Comparison of ENCODE assay signal across 8 cellular contexts in the genomic region with DNA sequence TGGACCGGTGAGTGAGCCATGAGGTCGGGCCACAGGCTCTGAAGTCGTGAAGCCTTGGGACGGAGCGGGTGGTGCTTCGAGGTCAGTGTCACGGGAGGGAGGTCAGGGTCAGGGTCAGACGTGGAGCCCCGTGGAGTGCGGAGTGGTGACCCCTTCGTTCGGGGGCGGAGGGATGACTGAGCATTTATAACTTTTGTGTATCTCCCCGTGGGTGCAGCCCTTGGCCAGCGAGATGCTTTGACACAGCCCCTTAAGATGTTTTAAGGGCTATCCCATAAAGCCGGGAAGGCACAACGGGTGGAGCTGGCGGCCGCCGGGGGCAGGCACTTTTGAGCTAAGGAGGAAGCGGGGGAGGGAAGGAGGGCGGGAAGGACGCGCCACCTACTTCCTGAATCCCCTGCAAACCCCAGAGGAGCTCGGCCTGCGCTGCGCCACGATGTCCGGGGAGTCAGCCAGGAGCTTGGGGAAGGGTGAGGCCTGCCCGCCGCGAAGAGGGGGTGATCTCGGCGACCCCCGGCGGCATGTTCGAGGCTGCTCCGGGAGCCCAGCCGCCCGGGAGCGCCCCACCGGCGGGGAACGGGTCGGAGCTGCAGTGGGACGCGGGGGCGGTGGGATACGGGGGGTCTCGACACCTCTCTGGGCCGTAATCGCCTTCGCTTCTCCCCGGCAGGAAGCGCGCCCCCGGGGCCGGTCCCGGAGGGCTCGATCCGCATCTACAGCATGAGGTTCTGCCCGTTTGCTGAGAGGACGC. TPM values are rescaled to one million over a fixed set of nuclear protein-coding genes. Genes with fewer than 3 reads are reported as not detected.
DNase-seq lines count a peak whose midpoint lies in the region; ATAC-seq, FAIRE-seq and TF ChIP-seq lines count a peak whose summit lies in the region.

Gene GSTO1, plus strand, starts transcription at position 400 of the 751 bp plus-strand sequence. Its CDS starts 37 bp downstream, at position 437.

- WGBS in mesendoderm (ENCODE audit: extremely low coverage, insufficient coverage, low lambda C conversion rate), result no CpG with 5 or more reads among the region's 63 CpGs

- TF ChIP-seq CTCF in endothelial cell of umbilical vein (IDR thresholded peaks at IDR 0.05; ENCODE audit: extremely low read depth in 1 of 2, insufficient read depth in 1 of 2, low read depth in 1 of 2, low read length in 2 of 2), result no peak

- peak within 1 kb of the TSS; percentile 74 for H3K23ac ChIP-seq in mesendoderm (ENCODE audit: low read length)

- H3K4me3 ChIP-seq in endothelial cell of umbilical vein (replicated peaks in 1 of 3; ENCODE audit: insufficient read depth in 1 of 3, low read depth in 1 of 3, low read length in 3 of 3) (peak within 1 kb of the TSS; percentile 65 to 99 (median 82)), mesendoderm (ENCODE audit: low read length) (peak within 1 kb of the TSS; percentile 85)

- H3K9me3 ChIP-seq in endothelial cell of umbilical vein (replicated peaks; ENCODE audit: control insufficient read depth, insufficient read depth, low read length), result no peaks in the 10 kb centered on the region

- peak within 1 kb of the TSS; percentile 98 for H2BK5ac ChIP-seq in mesendoderm (ENCODE audit: low read length)

- peak within 1 kb of the TSS; percentile 98 for H3K4ac ChIP-seq in mesendoderm (ENCODE audit: low read depth, low read length)

- peak; percentile 83 for TF ChIP-seq POLR2A in endothelial cell of umbilical vein (IDR thresholded peaks at IDR 0.05; ENCODE audit: low read depth, low read length)

- peak within 1 kb of the TSS; percentile 98 for H4K8ac ChIP-seq in mesendoderm (ENCODE audit: low read depth, low read length)

- H3K56ac ChIP-seq in mesendoderm (ENCODE audit: low read length), result peak within 1 kb of the TSS; percentile 94

- no peaks in the 10 kb centered on the region for H4K20me1 ChIP-seq in endothelial cell of umbilical vein (replicated peaks; ENCODE audit: control insufficient read depth, extremely low read depth, insufficient read depth, low read length)

- peaks cover 44% of the 10 kb centered on the region for H3K4me1 ChIP-seq in endothelial cell of umbilical vein (ENCODE audit: control insufficient read depth, extremely low read depth, insufficient read depth, low read length)
- H3K4me1 ChIP-seq in mesendoderm (ENCODE audit: control insufficient read depth, low read depth, low read length), result peaks cover 13% of the 10 kb centered on the region

- H3K27ac ChIP-seq in endothelial cell of umbilical vein (ENCODE audit: insufficient read depth, low read depth, low read length) (peak within 1 kb of the TSS; percentile 99), mesendoderm (ENCODE audit: low read depth, low read length) (peak within 1 kb of the TSS; percentile 89)

- intact Hi-C loops in endothelial cell of umbilical vein (cut with micrococcal nuclease), result loop anchor here (2.0 to 5.0 kb wide), 3 partner anchors 210 to 367 kb away; no protein-coding TSS in a partner anchor

- H3K18ac ChIP-seq in mesendoderm (ENCODE audit: low read length), result peak within 1 kb of the TSS; percentile 95

- BruUV-seq in endothelial cell of umbilical vein (replicated peaks; lab: Mats Ljungman, UMichigan), result no TSS peak

- H3K9me1 ChIP-seq in endothelial cell of umbilical vein (replicated peaks; ENCODE audit: control insufficient read depth, extremely low read depth, insufficient read depth, low read length), result no peaks in the 10 kb centered on the region

- peak within 1 kb of the TSS; percentile 98 for H3K9ac ChIP-seq in endothelial cell of umbilical vein (replicated peaks; ENCODE audit: extremely low read depth, insufficient read depth, low read length)
- H3K9ac ChIP-seq in mesendoderm (ENCODE audit: low read length), result peak within 1 kb of the TSS; percentile 95

- FAIRE-seq in endothelial cell of umbilical vein (lab: Jason Lieb, UNC), result peak; percentile 77

- DNase-seq in 8988T, result peak; percentile 60
- peak; percentile 75 for DNase-seq in NOMO-1 treated with DMSO at 0.1 percent for 48 hours (lab: John Stamatoyannopoulos, UW; ENCODE audit: unreplicated experiment)
- peak; percentile 30 for DNase-seq in activated T-cell treated with anti-CD3 and anti-CD28 coated beads for 1 hour (ENCODE audit: low read depth)
- peak; percentile 64 for DNase-seq in endothelial cell of umbilical vein (ENCODE audit: low read depth, low spot score)
- DNase-seq in mesendoderm, result peak; percentile 86
- DNase-seq in stimulated activated naive CD4-positive, alpha-beta T cell treated with Interleukin-2 at 50 U/mL for 16 hours (lab: John Stamatoyannopoulos, UW), result peak; percentile 27

- POLR2A ChIA-PET in endothelial cell of umbilical vein (lab: Charles Lee), result no interaction called here

- ATAC-seq in GM18511 (IDR thresholded peaks at IDR 0.05; ENCODE audit: unreplicated experiment) (peak; percentile 84), HG02981 (IDR thresholded peaks at IDR 0.05; ENCODE audit: unreplicated experiment) (peak; percentile 71)

- CTCF ChIA-PET in endothelial cell of umbilical vein (lab: Charles Lee), result interaction anchor here (1.0 to 3.2 kb wide), 9 partner anchors 10 to 367 kb away, joined by 3 to 28 read pairs (median 4); partner anchors contain the start of genes GSTO2 and SFR1

- H3K79me1 ChIP-seq in mesendoderm (ENCODE audit: low read length), result peaks cover 7% of the 10 kb centered on the region

- peak within 1 kb of the TSS; percentile 94 for H2BK15ac ChIP-seq in mesendoderm (replicated peaks; ENCODE audit: low read depth)

- no peak within 1 kb of the TSS for H4K5ac ChIP-seq in mesendoderm (ENCODE audit: low read length)

- H3K4me2 ChIP-seq in endothelial cell of umbilical vein (ENCODE audit: insufficient read depth, low read length), result peak within 1 kb of the TSS; percentile 99
- H3K4me2 ChIP-seq in mesendoderm (ENCODE audit: low read length), result peak within 1 kb of the TSS; percentile 89

- H3K27me3 ChIP-seq in endothelial cell of umbilical vein (ENCODE audit: control insufficient read depth in 2 of 2, insufficient read depth in 2 of 2, low read length in 2 of 2), result peaks cover 2% of the 10 kb centered on the region in 2 experiments
- no peaks in the 10 kb centered on the region for H3K27me3 ChIP-seq in mesendoderm (ENCODE audit: insufficient read depth, low read length, poor library complexity)

- H2AK5ac ChIP-seq in mesendoderm (ENCODE audit: low read length), result peak within 1 kb of the TSS; percentile 31

- dilution Hi-C loops in endothelial cell of umbilical vein (cut with MboI; ENCODE audit: extremely low pct_ligation_motif_present, low sequenced_read_pairs), result no loop called here

- peak within 1 kb of the TSS; percentile 83 for H2BK120ac ChIP-seq in mesendoderm (ENCODE audit: low read depth, low read length)

- peak within 1 kb of the TSS; percentile 86 for H2AFZ ChIP-seq in endothelial cell of umbilical vein (ENCODE audit: low read depth, low read length)

- H3K36me3 ChIP-seq in endothelial cell of umbilical vein (ENCODE audit: control insufficient read depth in 2 of 2, extremely low read depth in 1 of 2, insufficient read depth in 2 of 2, low read length in 2 of 2), result peaks cover 6% of the 10 kb centered on the region in 2 experiments
- peaks cover 5% of the 10 kb centered on the region for H3K36me3 ChIP-seq in mesendoderm (ENCODE audit: control insufficient read depth, insufficient read depth, low read length)

- peaks cover 51% of the 10 kb centered on the region for H3K79me2 ChIP-seq in endothelial cell of umbilical vein (ENCODE audit: control insufficient read depth, insufficient read depth, low read length)
- peaks cover 32% of the 10 kb centered on the region for H3K79me2 ChIP-seq in mesendoderm (ENCODE audit: control insufficient read depth, insufficient read depth, low read length)

TF ChIP-seq in endothelial cell of umbilical vein, 7 proteins besides CTCF, POLR2A, EP300 and RAD21:
- TF ChIP-seq, protein P1, sequence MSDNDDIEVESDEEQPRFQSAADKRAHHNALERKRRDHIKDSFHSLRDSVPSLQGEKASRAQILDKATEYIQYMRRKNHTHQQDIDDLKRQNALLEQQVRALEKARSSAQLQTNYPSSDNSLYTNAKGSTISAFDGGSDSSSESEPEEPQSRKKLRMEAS (IDR thresholded peaks at IDR 0.05; ENCODE audit: insufficient read depth, insufficient read length), result no peak
- peak; percentile 85 for TF ChIP-seq POLR2AphosphoS5 (IDR thresholded peaks at IDR 0.05; ENCODE audit: insufficient read depth, low read depth, low read length)

RNA-seq across cellular contexts. Expression of gene GSTO1, which starts in this region (rescaled TPM):
- total RNA-seq in endothelial cell of umbilical vein, result 195 and 211 TPM in 2 replicates
- polyA plus RNA-seq in endothelial cell of umbilical vein, result 85.6 and 124 TPM in 2 replicates
- 156 and 164 TPM in 2 replicates for polyA plus RNA-seq in endothelial cell of umbilical vein (2011; cell fraction: cytosol; rRNA removed)
- 64.9 and 85.2 TPM in 2 replicates for polyA plus RNA-seq in endothelial cell of umbilical vein (2011; cell fraction: nucleus; rRNA removed)
- polyA plus RNA-seq in endothelial cell of umbilical vein (2012), result 290 and 303 TPM in 2 replicates
- 33.9 and 46.7 TPM in 2 replicates for polyA minus RNA-seq in endothelial cell of umbilical vein
- polyA minus RNA-seq in endothelial cell of umbilical vein (2011; cell fraction: cytosol; rRNA and poly(A)+ RNA removed), result 55.1 TPM
- 25.7 and 36.3 TPM in 2 replicates for polyA minus RNA-seq in endothelial cell of umbilical vein (2011; cell fraction: nucleus; rRNA and poly(A)+ RNA removed)
- 261 TPM for polyA plus RNA-seq in mesendoderm (2013, experiment 1 of 2)
- 257 TPM for polyA plus RNA-seq in mesendoderm (2013, experiment 2 of 2)

Comparison
In these comparisons a context has a peak if more than half of its experiments do, and no peak if none do; other contexts are left out.
1. Peak in every context shown above with its lines: DNase-seq, ATAC-seq, H3K4me3 ChIP-seq and H3K27ac ChIP-seq.
2. DNase-seq: peak in every context shown above with its lines; median percentile 86 in mesendoderm; 75 in NOMO-1 treated with DMSO at 0.1 percent for 48 hours; 64 in endothelial cell of umbilical vein; 60 in 8988T; 30 in activated T-cell treated with anti-CD3 and anti-CD28 coated beads for 1 hour; 27 in stimulated activated naive CD4-positive, alpha-beta T cell treated with Interleukin-2 at 50 U/mL for 16 hours.